ENCODE assay signal across 8 cellular contexts in the genomic region with DNA sequence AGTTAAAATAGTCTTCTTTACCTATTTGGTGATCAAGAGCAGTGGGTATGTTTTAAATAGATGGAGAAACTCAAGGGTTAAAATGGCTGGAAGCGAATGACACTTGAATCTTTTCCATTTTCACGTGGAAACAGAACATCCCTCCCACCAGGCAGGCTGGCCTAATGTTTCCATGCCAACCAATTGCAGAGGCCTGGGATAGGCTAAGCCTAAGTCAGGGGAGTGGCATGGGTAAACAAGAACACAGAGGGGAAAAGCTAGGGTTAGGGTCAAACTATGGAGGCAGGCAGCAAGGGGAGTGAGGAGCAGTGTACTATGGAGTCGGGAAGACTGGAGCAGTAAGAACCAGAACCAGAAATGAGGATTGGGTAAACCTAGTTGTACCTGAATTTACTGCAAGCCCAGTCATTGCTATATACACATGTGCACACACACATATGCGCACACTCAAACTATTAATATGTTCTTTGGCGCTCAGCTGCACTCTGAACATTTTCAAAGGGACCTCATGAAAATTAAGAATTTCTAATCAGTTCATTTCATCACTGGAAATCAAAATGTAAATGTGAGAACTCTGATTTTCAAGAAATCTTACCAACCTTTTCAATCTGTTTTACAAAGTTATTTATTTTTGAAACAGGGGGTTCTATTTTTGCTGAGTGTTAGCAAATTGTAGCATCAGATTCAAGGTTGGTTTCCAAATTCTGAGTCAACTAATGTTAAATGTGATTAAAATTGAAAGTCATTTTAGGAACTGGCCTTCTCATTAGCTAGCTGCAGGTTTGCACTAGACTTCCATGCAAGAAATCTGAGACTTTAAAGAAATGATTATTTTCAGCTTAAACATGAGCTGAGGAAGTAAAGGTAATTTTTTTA.
DNase-seq lines count a peak whose midpoint lies in the region; ATAC-seq lines count a peak whose summit lies in the region.

No MANE protein-coding gene starts in this region.

- DNase-seq in iPS-NIHi7 (ENCODE audit: extremely low spot score), result peak; percentile 61
- DNase-seq in activated naive CD4-positive, alpha-beta T cell treated with Interleukin-2 at 50 U/mL for 16 hours, result no peak
- DNase-seq in glomerular visceral epithelial cell (ENCODE audit: extremely low spot score), result no peak
- DNase-seq in AG08396 (ENCODE audit: low spot score), result no peak
- DNase-seq in ACHN, result no peak

- in situ Hi-C loops in ACHN (cut with HindIII; ENCODE audit: low pct_ligation_motif_present, low pct_unique_long_range_greater_than_20kb, low sequenced_read_pairs), result no loop called here

- ATAC-seq in GM19043 (IDR thresholded peaks at IDR 0.05; ENCODE audit: low read depth, unreplicated experiment), result peak; percentile 87
- peak; percentile 96 for ATAC-seq in HG02610 (IDR thresholded peaks at IDR 0.05; ENCODE audit: unreplicated experiment)
- ATAC-seq in HG03575 (IDR thresholded peaks at IDR 0.05; ENCODE audit: extremely low read depth, insufficient number of reproducible peaks, low FRiP score, unreplicated experiment), result peak; percentile 95
